ENCODE assay signal across 13 cellular contexts in genomic region chr5:110063640-110064592, GRCh38.
DNase-seq lines count a peak whose midpoint lies in the region; ATAC-seq and TF ChIP-seq lines count a peak whose summit lies in the region.
"Had no signal": no experiment of that assay in that cellular context is flagged by ENCODE, and none has a peak within 500 bp of the region (broad histone marks: within the 10 kb centered on the region; RNA-seq: fewer than 3 reads in every experiment).

No MANE protein-coding gene starts in this region.

- H3K27ac Mint-ChIP-seq in activated naive CD4-positive, alpha-beta T cell treated with anti-CD3 and anti-CD28 coated beads, Interleukin-2, amount 50 U/mL, for 24 hours: peak overlapping the region; percentile 19
- H3K27ac Mint-ChIP-seq in T-helper 2 cell treated with Interferon-gamma antibody and Interleukin-4, amounts not matched to agents 5 μg/mL and 100 μg/mL, for 36 hours: peak overlapping the region; percentile 18
- no peak overlapping the region for H3K27ac Mint-ChIP-seq in stimulated activated naive CD8-positive, alpha-beta T cell treated with anti-CD3 and anti-CD28 coated beads, Interleukin-15, amount 100 ng/mL, for 72 hours

- H3K4me3 Mint-ChIP-seq in activated naive CD4-positive, alpha-beta T cell treated with anti-CD3 and anti-CD28 coated beads, Interleukin-2, amount 50 U/mL, for 24 hours: no peak overlapping the region
- H3K4me3 Mint-ChIP-seq in T-helper 2 cell treated with Interferon-gamma antibody and Interleukin-4, amounts not matched to agents 5 μg/mL and 100 μg/mL, for 36 hours: peak overlapping the region; percentile 21
- H3K4me3 Mint-ChIP-seq in stimulated activated naive CD8-positive, alpha-beta T cell treated with anti-CD3 and anti-CD28 coated beads, Interleukin-15, amount 100 ng/mL, for 72 hours: peak overlapping the region in 1 of 2 donors; percentile 1

- peaks cover 4% of the 10 kb centered on the region for H3K36me3 Mint-ChIP-seq in activated naive CD4-positive, alpha-beta T cell treated with anti-CD3 and anti-CD28 coated beads, Interleukin-2, amount 50 U/mL, for 24 hours
- peaks cover 7% of the 10 kb centered on the region for H3K36me3 Mint-ChIP-seq in T-helper 2 cell treated with Interferon-gamma antibody and Interleukin-4, amounts not matched to agents 5 μg/mL and 100 μg/mL, for 36 hours (ENCODE audit: low read depth)

- H3K9me3 Mint-ChIP-seq in activated naive CD4-positive, alpha-beta T cell treated with anti-CD3 and anti-CD28 coated beads, Interleukin-2, amount 50 U/mL, for 24 hours: no peaks in the 10 kb centered on the region
- peaks cover 13% of the 10 kb centered on the region for H3K9me3 Mint-ChIP-seq in T-helper 2 cell treated with Interferon-gamma antibody and Interleukin-4, amounts not matched to agents 5 μg/mL and 100 μg/mL, for 36 hours
- H3K9me3 Mint-ChIP-seq in stimulated activated naive CD8-positive, alpha-beta T cell treated with anti-CD3 and anti-CD28 coated beads, Interleukin-15, amount 100 ng/mL, for 72 hours: peaks cover 0 to 10% of the 10 kb centered on the region in 2 donors

- no peak for DNase-seq in activated naive CD4-positive, alpha-beta T cell treated with anti-CD3 and anti-CD28 coated beads, Interleukin-2, amount 50 U/mL, for 16 hours
- no peak for DNase-seq in T-helper 2 cell treated with Interferon-gamma antibody and Interleukin-4, amounts not matched to agents 5 μg/mL and 100 μg/mL, for 36 hours (ENCODE audit: low spot score)
- peak; percentile 15 to 63 for DNase-seq in foreskin fibroblast
- DNase-seq in stimulated activated naive CD8-positive, alpha-beta T cell treated with anti-CD3 and anti-CD28 coated beads, Interleukin-15, amount 100 ng/mL, for 72 hours: no peak
- DNase-seq in pons (ENCODE audit: low spot score): no peak
- DNase-seq in OCI-M2 (lab: John Stamatoyannopoulos, UW; ENCODE audit: unreplicated experiment): no peak
- DNase-seq: GOT3; NCI-H2107; NK-92 treated with Interleukin-12 subunit alpha and Interleukin-12 subunit beta, amount 100 ng/mL, for 24 hours; small intestine; stomach had no signal

- H3K4me1 Mint-ChIP-seq in activated naive CD4-positive, alpha-beta T cell treated with anti-CD3 and anti-CD28 coated beads, Interleukin-2, amount 50 U/mL, for 24 hours: peaks cover 26% of the 10 kb centered on the region
- peaks cover 36% of the 10 kb centered on the region for H3K4me1 Mint-ChIP-seq in T-helper 2 cell treated with Interferon-gamma antibody and Interleukin-4, amounts not matched to agents 5 μg/mL and 100 μg/mL, for 36 hours (ENCODE audit: low read depth)
- H3K4me1 Mint-ChIP-seq in stimulated activated naive CD8-positive, alpha-beta T cell treated with anti-CD3 and anti-CD28 coated beads, Interleukin-15, amount 100 ng/mL, for 72 hours: peaks cover 22% of the 10 kb centered on the region

- H3K4me3 ChIP-seq in foreskin fibroblast (ENCODE audit: low read depth in 1 of 2, low read length in 2 of 2): no peak overlapping the region
- H3K4me3 ChIP-seq: stomach had no signal

- TF ChIP-seq CTCF in foreskin fibroblast (IDR thresholded peaks at IDR 0.05; ENCODE audit: low read depth, low read length): no peak

- peak; percentile 81 for ATAC-seq in stimulated activated naive CD8-positive, alpha-beta T cell treated with anti-CD3 and anti-CD28 coated beads, Interleukin-15, amount 100 ng/mL, for 72 hours
- no peak for ATAC-seq in HG03175 (IDR thresholded peaks at IDR 0.05; ENCODE audit: unreplicated experiment)

- H3K27me3 Mint-ChIP-seq in activated naive CD4-positive, alpha-beta T cell treated with anti-CD3 and anti-CD28 coated beads, Interleukin-2, amount 50 U/mL, for 24 hours: no peaks in the 10 kb centered on the region
- no peaks in the 10 kb centered on the region for H3K27me3 Mint-ChIP-seq in T-helper 2 cell treated with Interferon-gamma antibody and Interleukin-4, amounts not matched to agents 5 μg/mL and 100 μg/mL, for 36 hours (ENCODE audit: low read depth)
- H3K27me3 Mint-ChIP-seq in stimulated activated naive CD8-positive, alpha-beta T cell treated with anti-CD3 and anti-CD28 coated beads, Interleukin-15, amount 100 ng/mL, for 72 hours: no peaks in the 10 kb centered on the region

Comparison
In these comparisons a context has a peak if more than half of its experiments do, and no peak if none do; other contexts are left out.
1. H3K27ac Mint-ChIP-seq: peak in activated naive CD4-positive, alpha-beta T cell treated with anti-CD3 and anti-CD28 coated beads, Interleukin-2, amount 50 U/mL, for 24 hours (single experiment) and T-helper 2 cell treated with Interferon-gamma antibody and Interleukin-4, amounts not matched to agents 5 μg/mL and 100 μg/mL, for 36 hours (single experiment); none in stimulated activated naive CD8-positive, alpha-beta T cell treated with anti-CD3 and anti-CD28 coated beads, Interleukin-15, amount 100 ng/mL, for 72 hours (0 of 2).
2. DNase-seq: peak in foreskin fibroblast (2 of 2); none in activated naive CD4-positive, alpha-beta T cell treated with anti-CD3 and anti-CD28 coated beads, Interleukin-2, amount 50 U/mL, for 16 hours (single experiment), T-helper 2 cell treated with Interferon-gamma antibody and Interleukin-4, amounts not matched to agents 5 μg/mL and 100 μg/mL, for 36 hours (single experiment), stimulated activated naive CD8-positive, alpha-beta T cell treated with anti-CD3 and anti-CD28 coated beads, Interleukin-15, amount 100 ng/mL, for 72 hours (0 of 2), pons (single experiment) and OCI-M2 (single experiment).